Comparison of ENCODE assay signal across 9 cellular contexts in genomic region chr19:58003153-58003828, GRCh38. TPM values are rescaled to one million over a fixed set of nuclear protein-coding genes. Genes with fewer than 3 reads are reported as not detected.
DNase-seq lines count a peak whose midpoint lies in the region; ATAC-seq and TF ChIP-seq lines count a peak whose summit lies in the region.
"Had no signal": no experiment of that assay in that cellular context is flagged by ENCODE, and none has a peak within 500 bp of the region (broad histone marks: within the 10 kb centered on the region; RNA-seq: fewer than 3 reads in every experiment).

No MANE protein-coding gene starts in this region.

- peaks cover 77% of the 10 kb centered on the region for H3K36me3 Mint-ChIP-seq in osteocyte (ENCODE audit: unreplicated experiment)

- peaks cover 3% of the 10 kb centered on the region; the same call in 1 of the 2 replicates for H3F3A ChIP-seq in DOHH2 (ENCODE audit: control insufficient read depth, insufficient read depth)

- no peak for ATAC-seq in GM18520 (IDR thresholded peaks at IDR 0.05; ENCODE audit: unreplicated experiment)

- peak overlapping the region; percentile 67 for H3K4me2 ChIP-seq in DOHH2 (ENCODE audit: low read length)

- H3K4me1 ChIP-seq in DOHH2 (ENCODE audit: control insufficient read depth, low read length) (peaks cover 14% of the 10 kb centered on the region), Peyer's patch (peaks cover 0 to 3% (median 0%) of the 10 kb centered on the region in 4 donors)

- H3K27ac Mint-ChIP-seq in osteocyte (ENCODE audit: unreplicated experiment) = peak overlapping the region; percentile 89

- H3K9me2 ChIP-seq in DOHH2 (replicated peaks; ENCODE audit: control insufficient read depth, low read length) = no peaks in the 10 kb centered on the region

- DNase-seq in Peyer's patch = no peak
- peak; percentile 28 for DNase-seq in fibroblast of mammary gland (ENCODE audit: low read depth)
- DNase-seq in osteocyte (ENCODE audit: extremely low spot score, unreplicated experiment) = no peak
- no peak for DNase-seq in pons (ENCODE audit: low spot score)
- no peak for DNase-seq in NK-92 treated with Interleukin-12 subunit alpha and Interleukin-12 subunit beta, amount 100 ng/mL, for 24 hours (lab: John Stamatoyannopoulos, UW)
- DNase-seq in activated CD4-positive, CD25-positive, alpha-beta regulatory T cell (lab: John Stamatoyannopoulos, UW) = no peak

- TF ChIP-seq CTCF in DOHH2 (IDR thresholded peaks at IDR 0.05; ENCODE audit: low read depth, low read length, poor library complexity, severe bottlenecking) = no peak
- TF ChIP-seq CTCF in Peyer's patch (IDR thresholded peaks at IDR 0.05) = no peak
- no peak for TF ChIP-seq CTCF in fibroblast of mammary gland (conservative IDR thresholded peaks at IDR 0.05; ENCODE audit: control insufficient read depth, insufficient read depth, low read depth, low read length)
- TF ChIP-seq CTCF in osteocyte (IDR thresholded peaks at IDR 0.05) = no peak

- H3K36me3 ChIP-seq in DOHH2 (ENCODE audit: control insufficient read depth, low read length) = peaks cover 12% of the 10 kb centered on the region
- peaks cover 0 to 50% (median 0%) of the 10 kb centered on the region in 3 donors for H3K36me3 ChIP-seq in Peyer's patch

- peaks cover 47% of the 10 kb centered on the region for H3K9me3 Mint-ChIP-seq in osteocyte (ENCODE audit: unreplicated experiment)

- H3K4me3 Mint-ChIP-seq in osteocyte (ENCODE audit: unreplicated experiment) = peak overlapping the region; percentile 82

- H4K20me1 ChIP-seq in DOHH2 (ENCODE audit: control insufficient read depth, insufficient read depth, low read depth, low read length) = no peaks in the 10 kb centered on the region

- peaks cover 20% of the 10 kb centered on the region for H3K4me1 Mint-ChIP-seq in osteocyte (ENCODE audit: unreplicated experiment)

- TF ChIP-seq POLR2A in Peyer's patch (IDR thresholded peaks at IDR 0.05) = no peak

- H3K4me3 ChIP-seq in DOHH2 (ENCODE audit: low read length) (peak overlapping the region; percentile 78), Peyer's patch (peak overlapping the region; percentile 76 to 99 (median 86)), fibroblast of mammary gland (ENCODE audit: control insufficient read depth, low read depth, low read length) (peak overlapping the region; percentile 71)

- H3K9me3 ChIP-seq in DOHH2 (ENCODE audit: control insufficient read depth, insufficient read depth, low read length) (peaks cover 65% of the 10 kb centered on the region), Peyer's patch (peaks cover 0 to 52% (median 25%) of the 10 kb centered on the region in 4 donors)

- no peak overlapping the region for H3K27ac ChIP-seq in DOHH2 (ENCODE audit: low read depth, low read length)
- H3K27ac ChIP-seq in Peyer's patch = peak overlapping the region; percentile 88 to 94 (median 90)

- no peaks in the 10 kb centered on the region for H3K79me2 ChIP-seq in DOHH2 (ENCODE audit: control insufficient read depth, low read length)

- no peaks in the 10 kb centered on the region for H3K27me3 Mint-ChIP-seq in osteocyte (ENCODE audit: unreplicated experiment)

- no peaks in the 10 kb centered on the region for H3K27me3 ChIP-seq in DOHH2 (ENCODE audit: control insufficient read depth, low read length)
- no peaks in the 10 kb centered on the region for H3K27me3 ChIP-seq in Peyer's patch

RNA-seq across cellular contexts. Expression of gene ZNF606, which starts 0.7 kb away (rescaled TPM):
- total RNA-seq in Peyer's patch (10 to 100 TPM; 18.4 to 29.7 (median 20.3) TPM), osteocyte (17.5 and 22.0 TPM in 2 replicates)

RNA-seq across cellular contexts. Expression of gene C19orf18, which starts 29.0 kb away (rescaled TPM):
- total RNA-seq in Peyer's patch (1 to 10 TPM in 2 of 4 donors, not detected in 2; 3.1 to 4.0 TPM), osteocyte (1.4 and 1.8 TPM in 2 replicates)
- total RNA-seq: lung microvascular endothelial cell had no signal

RNA-seq across cellular contexts. Expression of gene ZSCAN1, which starts 30.5 kb away (rescaled TPM):
- not detected for total RNA-seq in Peyer's patch
- 0.57 TPM in 1 of 2 replicates, not detected in the other for total RNA-seq in osteocyte

RNA-seq across cellular contexts. Expression of gene ZNF256, which starts 55.8 kb away (rescaled TPM):
- 1 to 10 TPM; 2.7 to 6.2 (median 6.0) TPM for total RNA-seq in Peyer's patch
- total RNA-seq in osteocyte = 6.0 and 6.3 TPM in 2 replicates

RNA-seq across cellular contexts. Expression of gene ZNF135, which starts 55.8 kb away (rescaled TPM):
- total RNA-seq in Peyer's patch (1 to 10 TPM; 1.2 to 6.6 (median 4.0) TPM), osteocyte (5.5 and 5.9 TPM in 2 replicates)
